ENCODE assay signal across 8 cellular contexts in genomic region chr9:470041-470781, GRCh38. TPM values are rescaled to one million over a fixed set of nuclear protein-coding genes. Genes with fewer than 3 reads are reported as not detected.
DNase-seq lines count a peak whose midpoint lies in the region; ATAC-seq and TF ChIP-seq lines count a peak whose summit lies in the region.

No MANE protein-coding gene starts in this region.

- H3K27me3 ChIP-seq in SU-DHL-6 (ENCODE audit: low read length) (no peaks in the 10 kb centered on the region), adipocyte (replicated peaks; ENCODE audit: control insufficient read depth, insufficient read depth, low read length) (no peaks in the 10 kb centered on the region), heart right ventricle (no peaks in the 10 kb centered on the region), upper lobe of left lung (no peaks in the 10 kb centered on the region)

- ATAC-seq in HG02678 (IDR thresholded peaks at IDR 0.05; ENCODE audit: unreplicated experiment): peak; percentile 91
- ATAC-seq in heart right ventricle: peak; percentile 97 to 99 (median 98)
- ATAC-seq in upper lobe of left lung (ENCODE audit: low FRiP score in 2 of 2): peak; percentile 97

- H3F3A ChIP-seq in SU-DHL-6 (ENCODE audit: insufficient read depth): peaks cover 16% of the 10 kb centered on the region

- no peak for TF ChIP-seq EP300 in upper lobe of left lung (IDR thresholded peaks at IDR 0.05)

- H3K9ac ChIP-seq in SU-DHL-6 (ENCODE audit: low read length) (peak overlapping the region; percentile 66), adipocyte (ENCODE audit: low read length) (peak overlapping the region; percentile 90)

- H3K27ac ChIP-seq in SU-DHL-6 (ENCODE audit: low read depth, low read length): peak overlapping the region; percentile 93
- H3K27ac ChIP-seq in heart right ventricle: peak overlapping the region in 9 of 10 donors; percentile 76 to 91 (median 87)
- H3K27ac ChIP-seq in upper lobe of left lung: peak overlapping the region; percentile 37 to 85 (median 82)

- TF ChIP-seq CTCF in GM12864 (IDR thresholded peaks at IDR 0.05; ENCODE audit: low read depth, low read length, missing control alignments) (no peak), SU-DHL-6 (IDR thresholded peaks at IDR 0.05; ENCODE audit: insufficient read depth, low read length, poor library complexity, severe bottlenecking) (no peak), heart right ventricle (IDR thresholded peaks at IDR 0.05) (no peak), upper lobe of left lung (IDR thresholded peaks at IDR 0.05) (no peak)

- no peaks in the 10 kb centered on the region for H4K20me1 ChIP-seq in SU-DHL-6 (ENCODE audit: low read depth, low read length)

- H3K4me1 ChIP-seq in adipocyte (ENCODE audit: control insufficient read depth, insufficient read depth, low read length) (peaks cover 37% of the 10 kb centered on the region), heart right ventricle (peaks cover 0 to 29% (median 13%) of the 10 kb centered on the region in 9 donors), upper lobe of left lung (peaks cover 17 to 40% (median 28%) of the 10 kb centered on the region in 4 donors)

- H2AFZ ChIP-seq in SU-DHL-6 (ENCODE audit: low read depth, low read length, severe bottlenecking): peak overlapping the region; percentile 75

- peak overlapping the region; percentile 83 for H3K4me3 ChIP-seq in GM12864 (ENCODE audit: low read depth, low read length)
- peak overlapping the region; percentile 61 for H3K4me3 ChIP-seq in SU-DHL-6 (ENCODE audit: insufficient read depth, low read length, poor library complexity, severe bottlenecking)
- H3K4me3 ChIP-seq in adipocyte (ENCODE audit: low read length): peak overlapping the region; percentile 83
- H3K4me3 ChIP-seq in heart right ventricle: peak overlapping the region; percentile 35 to 73 (median 64)
- peak overlapping the region; percentile 48 to 73 (median 69) for H3K4me3 ChIP-seq in upper lobe of left lung

- DNase-seq in GM12864 (ENCODE audit: low read depth) (peak; percentile 68), NCI-H1105 treated with DMSO at 0.1 percent for 48 hours (lab: John Stamatoyannopoulos, UW) (peak; percentile 92), adipocyte (ENCODE audit: low read depth) (peak; percentile 85), heart right ventricle (peak; percentile 81 to 89), posterior cingulate gyrus (peak; percentile 47 to 96 (median 84)), upper lobe of left lung (peak; percentile 81 to 94)

- peaks cover 9% of the 10 kb centered on the region; the same call in 1 of the 2 replicates for H3K79me2 ChIP-seq in SU-DHL-6 (ENCODE audit: insufficient read depth, low read length)

- no peaks in the 10 kb centered on the region for H3K9me2 ChIP-seq in SU-DHL-6 (replicated peaks; ENCODE audit: insufficient read depth, low read length)

- intact Hi-C loops in heart right ventricle (cut with DNase I): loop anchor here in 1 of 10 donors (5.0 kb wide), 1 partner anchor 67 kb away; no protein-coding TSS in a partner anchor
- intact Hi-C loops in posterior cingulate gyrus (cut with DNase I): loop anchor here (10.0 kb wide), 2 partner anchors 65 to 285 kb away; no protein-coding TSS in a partner anchor

- 2 to 3% methylated on average over 34 to 38 of the region's 38 CpGs for WGBS in heart right ventricle, 2 donors
- 3 to 5% methylated on average over 23 to 35 of the region's 38 CpGs for WGBS in upper lobe of left lung, 2 donors

- H3K9me3 ChIP-seq in SU-DHL-6 (ENCODE audit: insufficient read depth, low read length) (no peaks in the 10 kb centered on the region), adipocyte (ENCODE audit: control insufficient read depth, low read length) (no peaks in the 10 kb centered on the region), heart right ventricle (no peaks in the 10 kb centered on the region), upper lobe of left lung (no peaks in the 10 kb centered on the region)

- peak in 1 of 4 donors; percentile 69 for TF ChIP-seq POLR2A in upper lobe of left lung (IDR thresholded peaks at IDR 0.05)

- H3K36me3 ChIP-seq in SU-DHL-6 (ENCODE audit: low read length) (peaks cover 7% of the 10 kb centered on the region; the same call in 1 of the 2 replicates), adipocyte (ENCODE audit: control insufficient read depth, insufficient read depth, low read length, severe bottlenecking) (no peaks in the 10 kb centered on the region), heart right ventricle (peaks cover 0 to 15% (median 0%) of the 10 kb centered on the region in 9 donors), upper lobe of left lung (no peaks in the 10 kb centered on the region)

- peak overlapping the region; percentile 88 for H3K4me2 ChIP-seq in SU-DHL-6 (ENCODE audit: low read depth, low read length, poor library complexity, severe bottlenecking)

RNA-seq across cellular contexts. Expression of gene KANK1, which starts 34.3 kb away (rescaled TPM):
- 100 to 1,000 TPM in 8 of 10 donors, 10 to 100 TPM in 2; 89.0 to 136 (median 124) TPM for total RNA-seq in heart right ventricle
- 100 to 1,000 TPM in 1 of 2 donors, 10 to 100 TPM in 1; 42.4 to 116 TPM for polyA plus RNA-seq in heart right ventricle
- 10 to 100 TPM; 32.8 to 64.9 (median 45.3) TPM for total RNA-seq in upper lobe of left lung

Comparison
In these comparisons a context has a peak if more than half of its experiments do, and no peak if none do; other contexts are left out.
1. Peak in every context shown above with its lines: DNase-seq, ATAC-seq, H3K4me3 ChIP-seq and H3K27ac ChIP-seq.